ENCODE assay signal across 23 cellular contexts in genomic region chr16:15810411-15810810, GRCh38. TPM values are rescaled to one million over a fixed set of nuclear protein-coding genes. Genes with fewer than 3 reads are reported as not detected.
DNase-seq lines count a peak whose midpoint lies in the region; ATAC-seq, FAIRE-seq and TF ChIP-seq lines count a peak whose summit lies in the region.
"Had no signal": no experiment of that assay in that cellular context is flagged by ENCODE, and none has a peak within 500 bp of the region (broad histone marks: within the 10 kb centered on the region; RNA-seq: fewer than 3 reads in every experiment).

No MANE protein-coding gene starts in this region.

- ATAC-seq in GM19023 (IDR thresholded peaks at IDR 0.05; ENCODE audit: unreplicated experiment) (no peak), GM18909 (IDR thresholded peaks at IDR 0.05; ENCODE audit: poor library complexity, unreplicated experiment) (no peak)
- ATAC-seq: activated CD8-positive, alpha-beta T cell treated with anti-CD3 and anti-CD28 coated beads, Interleukin-2, amount 10 ng/mL, durations not matched to agents 7 days and 5 days; left lung; psoas muscle had no signal

- H3K36me3 ChIP-seq in testis (ENCODE audit: low read depth, missing control alignments) (no peaks in the 10 kb centered on the region), small intestine (ENCODE audit: control insufficient read depth in 2 of 2, insufficient read depth in 2 of 2, low read length in 2 of 2) (no peaks in the 10 kb centered on the region)
- H3K36me3 ChIP-seq: adrenal gland, heart right ventricle, left lung had no signal

- TF ChIP-seq POLR2A in testis (IDR thresholded peaks at IDR 0.05): no peak

- H3K4me3 ChIP-seq in testis (no peak overlapping the region), small intestine (ENCODE audit: low read depth in 1 of 2, low read length in 2 of 2) (no peak overlapping the region)
- H3K4me3 ChIP-seq: adrenal gland, heart right ventricle, left lung, psoas muscle had no signal

- H3K27ac ChIP-seq in testis (peak overlapping the region; percentile 64 to 84), small intestine (ENCODE audit: low read depth in 1 of 2, low read length in 1 of 2) (no peak overlapping the region)
- H3K27ac ChIP-seq: psoas muscle had no signal

- DNase-seq in EH (ENCODE audit: low read depth) (peak; percentile 74), astrocyte of the hippocampus (ENCODE audit: low read depth, low spot score) (peak; percentile 31), myocyte (ENCODE audit: low read depth) (peak; percentile 85), testis (no peak), iPS-NIHi7 (ENCODE audit: extremely low spot score) (no peak), small intestine (no peak)
- DNase-seq: activated CD4-positive, alpha-beta T cell treated with anti-CD3 and anti-CD28 coated beads for 1 hour; activated CD8-positive, alpha-beta T cell treated with anti-CD3 and anti-CD28 coated beads, Interleukin-2, amount 10 ng/mL, durations not matched to agents 7 days and 5 days; activated T-cell treated with anti-CD3 and anti-CD28 coated beads, Interleukin-2, amount 50 U/mL, for 1 hour; adrenal gland; CD4-positive, alpha-beta T cell; dermis blood vessel endothelial cell; heart right ventricle; immature natural killer cell; KG1; left lung; NCI-H1694 treated with DMSO at 0.1 percent for 48 hours; NCI-H748 treated with DMSO at 0.1 percent for 48 hours; psoas muscle had no signal

- H3K9me3 ChIP-seq in testis: no peaks in the 10 kb centered on the region
- no peaks in the 10 kb centered on the region for H3K9me3 ChIP-seq in small intestine (ENCODE audit: control insufficient read depth, low read depth)
- H3K9me3 ChIP-seq: adrenal gland, psoas muscle had no signal

- FAIRE-seq in small intestine (lab: Jason Lieb, UNC): no peak
- FAIRE-seq: GM18507, urothelium cell line had no signal

- TF ChIP-seq CTCF in testis (IDR thresholded peaks at IDR 0.05): no peak

- H3K4me1 ChIP-seq in testis (peaks cover 55% of the 10 kb centered on the region), small intestine (ENCODE audit: control insufficient read depth in 2 of 2, insufficient read depth in 1 of 2, low read depth in 1 of 2, low read length in 1 of 2) (no peaks in the 10 kb centered on the region)
- H3K4me1 ChIP-seq: adrenal gland had no signal

- 41 to 47% methylated on average over 4 of the region's 4 CpGs for WGBS in testis, 2 donors
- 47 to 54% (median 53%) methylated on average over 4 of the region's 4 CpGs for WGBS in small intestine, 3 donors

- H3K27me3 ChIP-seq in testis: no peaks in the 10 kb centered on the region
- no peaks in the 10 kb centered on the region for H3K27me3 ChIP-seq in small intestine (ENCODE audit: control insufficient read depth in 2 of 2, insufficient read depth in 2 of 2, low read length in 2 of 2)
- H3K27me3 ChIP-seq: left lung had no signal

- intact Hi-C loops in testis (cut with DNase I; ENCODE audit: low total_unique reads): no loop called here

RNA-seq across cellular contexts. Expression of gene MYH11, which starts 46.4 kb away (rescaled TPM):
- total RNA-seq in myocyte: 0.03 and 0.05 TPM in 2 replicates
- 0.21 TPM for polyA plus RNA-seq in myocyte (2012)
- 100 to 1,000 TPM; 263 to 271 TPM for total RNA-seq in testis
- 276 TPM for polyA plus RNA-seq in testis (ENCODE audit: insufficient read depth, low read depth, low replicate concordance)
- 10 to 100 TPM in 2 of 3 donors, 1 to 10 TPM in 1; 3.4 to 89.6 (median 14.3) TPM for polyA plus RNA-seq in small intestine
- total RNA-seq: activated CD8-positive, alpha-beta T cell treated with anti-CD3 and anti-CD28 coated beads, Interleukin-2, amount 10 ng/mL, durations not matched to agents 7 days and 5 days; CD4-positive, alpha-beta T cell; dermis blood vessel endothelial cell had no signal

Comparison
In these comparisons a context has a peak if more than half of its experiments do, and no peak if none do; other contexts are left out.
1. DNase-seq: peak in EH (single experiment), astrocyte of the hippocampus (single experiment) and myocyte (single experiment); none in testis (single experiment), iPS-NIHi7 (single experiment) and small intestine (single experiment).
2. H3K27ac ChIP-seq: peak in testis (2 of 2); none in small intestine (0 of 2).
3. RNA of gene MYH11, which starts 46.4 kb away (total RNA-seq): 263 to 271 TPM in testis; 0.03 to 0.05 TPM in myocyte; every median in the first group is over 100 times any median in the second.